In genomic region chr1:44594871-44595735, GRCh38 we compare ENCODE assay signal across 8 cellular contexts.
DNase-seq lines count a peak whose midpoint lies in the region; ATAC-seq and TF ChIP-seq lines count a peak whose summit lies in the region.

No MANE protein-coding gene starts in this region.

- CTCF ChIA-PET in Panc1 (lab: Charles Lee) = interaction anchor here (0.5 to 2.0 kb wide), 9 partner anchors 23 to 547 kb away, joined by 3 to 11 read pairs (median 4); no protein-coding TSS in a partner anchor

- intact Hi-C loops in Panc1 (cut with micrococcal nuclease; ENCODE audit: unreplicated experiment) = loop anchor here (2.0 to 5.0 kb wide), 2 partner anchors 216 to 378 kb away; no protein-coding TSS in a partner anchor

- H3K27me3 ChIP-seq in HL-60 (ENCODE audit: insufficient read depth, poor library complexity, severe bottlenecking) = no peaks in the 10 kb centered on the region
- no peaks in the 10 kb centered on the region for H3K27me3 ChIP-seq in Panc1 (ENCODE audit: control insufficient read depth, insufficient read depth, low read length)

- TF ChIP-seq CTCF in GM10266 (IDR thresholded peaks at IDR 0.05; ENCODE audit: control insufficient read depth, insufficient read depth, low read depth, missing control alignments) (peak; percentile 97), HL-60 (IDR thresholded peaks at IDR 0.05; ENCODE audit: insufficient read depth, low read length) (peak; percentile 72), Panc1 (IDR thresholded peaks at IDR 0.05) (peak; percentile 97), fibroblast of the aortic adventitia (IDR thresholded peaks at IDR 0.05; ENCODE audit: insufficient read depth, low read length) (peak; percentile 97)

- H3K4me1 ChIP-seq in Panc1 (ENCODE audit: control insufficient read depth, insufficient read depth, low read length) = no peaks in the 10 kb centered on the region

- POLR2A ChIA-PET in Panc1 (lab: Charles Lee) = interaction anchor here (0.6 kb wide), 1 partner anchor 563 kb away, joined by 5 read pairs; no protein-coding TSS in a partner anchor

- peak; percentile 87 for DNase-seq in GM10266 (ENCODE audit: extremely low spot score)
- DNase-seq in HL-60 (ENCODE audit: low read depth in 1 of 2, low spot score in 1 of 2) = peak; percentile 28 to 68
- no peak for DNase-seq in Panc1 (ENCODE audit: low read depth, low spot score)
- DNase-seq in activated T-helper 1 cell treated with Interleukin-2 at 50 U/mL for 16 hours (ENCODE audit: low read depth) = peak; percentile 61
- DNase-seq in fibroblast of the aortic adventitia (ENCODE audit: low read depth) = peak; percentile 53
- DNase-seq in nucleus accumbens (lab: John Stamatoyannopoulos, UW) = peak in 53 of 56 donors; percentile 23 to 89 (median 72)
- DNase-seq in superior temporal gyrus (ENCODE audit: extremely low spot score) = peak; percentile 90

- H3K27ac ChIP-seq in HL-60 (replicated peaks) = no peak overlapping the region
- H3K27ac ChIP-seq in Panc1 (ENCODE audit: low read length) = no peak overlapping the region

- ATAC-seq in Panc1 = peak; percentile 98
- no peak for ATAC-seq in HG03175 (IDR thresholded peaks at IDR 0.05; ENCODE audit: unreplicated experiment)

- H3K36me3 ChIP-seq in Panc1 (ENCODE audit: control insufficient read depth, insufficient read depth, low read length) = no peaks in the 10 kb centered on the region

- H3K4me3 ChIP-seq in HL-60 (replicated peaks; ENCODE audit: insufficient read depth, low read length) (no peak overlapping the region), Panc1 (ENCODE audit: low read depth in 2 of 2, low read length in 2 of 2) (no peak overlapping the region), fibroblast of the aortic adventitia (ENCODE audit: low read depth, low read length) (no peak overlapping the region)

- in situ Hi-C loops in Panc1 (cut with HindIII; ENCODE audit: low pct_unique_long_range_greater_than_20kb, low sequenced_read_pairs) = no loop called here

- no peaks in the 10 kb centered on the region for H3K9me3 ChIP-seq in Panc1 (ENCODE audit: control insufficient read depth, insufficient read depth, low read depth, low read length)

- no TSS peak for BruUV-seq in Panc1 (replicated peaks; lab: Mats Ljungman, UMichigan)
